In the genomic region with DNA sequence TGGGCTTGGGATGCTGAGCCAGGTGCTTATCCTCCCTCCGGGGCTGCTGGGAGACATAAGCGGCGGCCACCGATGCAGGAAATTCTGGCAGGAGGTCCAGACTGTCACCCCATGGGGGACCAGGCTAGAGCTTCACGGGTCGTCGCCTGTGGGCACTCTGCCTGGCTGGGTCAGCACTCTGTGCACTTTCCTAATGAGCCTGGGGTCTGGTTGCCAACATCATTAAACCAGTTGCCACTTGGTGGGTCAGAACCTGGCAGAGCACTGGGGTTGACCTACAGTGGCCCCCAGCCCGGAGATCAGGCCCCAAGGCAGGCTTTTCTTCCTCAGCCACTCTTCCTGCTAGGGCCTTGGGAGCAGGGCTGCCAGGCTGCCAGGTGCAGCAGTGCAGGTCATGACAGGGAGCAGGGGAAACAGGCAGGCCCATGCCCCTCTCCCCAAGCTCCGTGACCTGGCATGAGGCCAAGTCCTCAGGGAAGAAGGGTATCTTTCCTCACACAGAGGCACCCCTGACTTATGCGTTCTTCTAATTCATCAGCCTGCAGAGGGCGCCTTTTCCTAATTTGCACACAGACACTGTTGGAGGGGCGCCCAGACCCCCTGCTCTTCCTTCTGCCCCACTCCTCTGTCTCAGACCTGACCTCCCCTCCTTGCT, we compare ENCODE assay signal across 10 cellular contexts.
DNase-seq lines count a peak whose midpoint lies in the region; ATAC-seq and TF ChIP-seq lines count a peak whose summit lies in the region.
"Had no signal": no experiment of that assay in that cellular context is flagged by ENCODE, and none has a peak within 500 bp of the region (broad histone marks: within the 10 kb centered on the region; RNA-seq: fewer than 3 reads in every experiment).

No MANE protein-coding gene starts in this region.

- ATAC-seq in GM21825 (IDR thresholded peaks at IDR 0.05; ENCODE audit: unreplicated experiment), result no peak
- no peak for ATAC-seq in activated T-helper 17 cell treated with anti-CD3 and anti-CD28 coated beads, Interleukin-2, amount 50 U/mL, for 72 hours (replicated peaks)

- POLR2A ChIA-PET in AG04449 (lab: Yijun Ruan, JAX), result no interaction called here

- no peak for DNase-seq in AG04449 (ENCODE audit: low read depth, low spot score)
- peak; percentile 80 for DNase-seq in DMS79 treated with DMSO at 0.1 percent for 48 hours (lab: John Stamatoyannopoulos, UW)
- DNase-seq in NCI-H524 treated with DMSO at 0.1 percent for 48 hours (lab: John Stamatoyannopoulos, UW), result peak; percentile 32
- no peak for DNase-seq in fibroblast of pulmonary artery (ENCODE audit: low read depth)
- DNase-seq in HK-2 (ENCODE audit: unreplicated experiment), result no peak
- no peak for DNase-seq in inferior parietal cortex (ENCODE audit: extremely low spot score)
- DNase-seq: activated gamma-delta T cell treated with Interleukin-2 at 50 U/mL for 16 hours; stimulated activated naive CD4-positive, alpha-beta T cell had no signal

- H3K27me3 Mint-ChIP-seq in activated T-helper 17 cell treated with anti-CD3 and anti-CD28 coated beads, Interleukin-2, amount 50 U/mL, for 72 hours, result peaks cover 14% of the 10 kb centered on the region

- CTCF ChIA-PET in AG04449 (lab: Yijun Ruan, JAX), result interaction anchor here (0.9 to 1.2 kb wide), 2 partner anchors 9 to 11 kb away, joined by 3 read pairs; no protein-coding TSS in a partner anchor

- TF ChIP-seq CTCF in AG04449 (IDR thresholded peaks at IDR 0.05; ENCODE audit: insufficient read depth, low read length, missing control alignments) (peak; percentile 9), fibroblast of pulmonary artery (IDR thresholded peaks at IDR 0.05; ENCODE audit: low read length, missing control alignments) (peak; percentile 14)

- H3K4me1 Mint-ChIP-seq in activated T-helper 17 cell treated with anti-CD3 and anti-CD28 coated beads, Interleukin-2, amount 50 U/mL, for 72 hours, result peaks cover 6% of the 10 kb centered on the region

- H3K27ac Mint-ChIP-seq in activated T-helper 17 cell treated with anti-CD3 and anti-CD28 coated beads, Interleukin-2, amount 50 U/mL, for 72 hours, result no peak overlapping the region

- H3K4me3 ChIP-seq in AG04449 (ENCODE audit: low read depth, low read length) (no peak overlapping the region), fibroblast of pulmonary artery (replicated peaks; ENCODE audit: low read depth, low read length) (no peak overlapping the region)

- no peak overlapping the region for H3K4me3 Mint-ChIP-seq in activated T-helper 17 cell treated with anti-CD3 and anti-CD28 coated beads, Interleukin-2, amount 50 U/mL, for 72 hours

- no peaks in the 10 kb centered on the region for H3K9me3 Mint-ChIP-seq in activated T-helper 17 cell treated with anti-CD3 and anti-CD28 coated beads, Interleukin-2, amount 50 U/mL, for 72 hours

- H3K36me3 Mint-ChIP-seq in activated T-helper 17 cell treated with anti-CD3 and anti-CD28 coated beads, Interleukin-2, amount 50 U/mL, for 72 hours (ENCODE audit: low read depth), result no peaks in the 10 kb centered on the region

Comparison
In these comparisons a context has a peak if more than half of its experiments do, and no peak if none do; other contexts are left out.
1. DNase-seq: peak in DMS79 treated with DMSO at 0.1 percent for 48 hours (single experiment) and NCI-H524 treated with DMSO at 0.1 percent for 48 hours (single experiment); none in AG04449 (single experiment), fibroblast of pulmonary artery (single experiment), HK-2 (single experiment) and inferior parietal cortex (single experiment).